ENCODE assay signal across 34 cellular contexts in genomic region chr5:170087168-170087817, GRCh38. TPM values are rescaled to one million over a fixed set of nuclear protein-coding genes. Genes with fewer than 3 reads are reported as not detected.
"Had no signal": no experiment of that assay in that cellular context is flagged by ENCODE, and none has a peak within 500 bp of the region (broad histone marks: within the 10 kb centered on the region; RNA-seq: fewer than 3 reads in every experiment).

No MANE protein-coding gene starts in this region.

- ATAC-seq: activated CD8-positive, alpha-beta T cell treated with anti-CD3 and anti-CD28 coated beads for 36 hours; Panc1; Right ventricle myocardium inferior; T-cell had no signal

- H3K27ac Mint-ChIP-seq: activated CD8-positive, alpha-beta T cell treated with anti-CD3 and anti-CD28 coated beads for 36 hours; activated naive CD8-positive, alpha-beta T cell; activated T-helper 1 cell treated with anti-CD3 and anti-CD28 coated beads, Interleukin-12 subunit alpha, Interleukin-12 subunit beta, Interleukin-2, Interleukin-4 antibody, amounts not matched to agents 30 ng/mL and 10 ng/mL and 1 ng/mL, durations not matched to agents 14 hours and 24 hours and 36 hours; brain; T-cell had no signal

- H3K4me1 Mint-ChIP-seq: brain, T-cell had no signal

- H3K4me3 Mint-ChIP-seq: activated CD8-positive, alpha-beta T cell treated with anti-CD3 and anti-CD28 coated beads for 36 hours; activated naive CD8-positive, alpha-beta T cell; activated T-helper 1 cell treated with anti-CD3 and anti-CD28 coated beads, Interleukin-12 subunit alpha, Interleukin-12 subunit beta, Interleukin-2, Interleukin-4 antibody, amounts not matched to agents 30 ng/mL and 10 ng/mL and 1 ng/mL, durations not matched to agents 14 hours and 24 hours and 36 hours; brain; T-cell had no signal

- H3K36me3 Mint-ChIP-seq: brain had no signal

- H3K9me3 Mint-ChIP-seq: activated CD8-positive, alpha-beta T cell treated with anti-CD3 and anti-CD28 coated beads for 36 hours; activated T-helper 1 cell treated with anti-CD3 and anti-CD28 coated beads, Interleukin-12 subunit alpha, Interleukin-12 subunit beta, Interleukin-2, Interleukin-4 antibody, amounts not matched to agents 30 ng/mL and 10 ng/mL and 1 ng/mL, durations not matched to agents 14 hours and 24 hours and 36 hours had no signal

- H3K27me3 Mint-ChIP-seq: activated CD8-positive, alpha-beta T cell treated with anti-CD3 and anti-CD28 coated beads for 36 hours; activated naive CD8-positive, alpha-beta T cell; T-cell had no signal

- DNase-seq: activated CD4-positive, alpha-beta T cell treated with anti-CD3 and anti-CD28 coated beads for 4 hours; activated CD4-positive, CD25-positive, alpha-beta regulatory T cell; activated CD8-positive, alpha-beta memory T cell treated with anti-CD3 and anti-CD28 coated beads, Interleukin-2, amount 50 U/mL, for 48 hours; activated CD8-positive, alpha-beta T cell treated with anti-CD3 and anti-CD28 coated beads for 36 hours; activated effector memory CD4-positive, alpha-beta T cell treated with Interleukin-2 at 50 U/mL for 16 hours; activated naive CD4-positive, alpha-beta T cell treated with Interleukin-2 at 50 U/mL for 16 hours; activated T-cell treated with anti-CD3 and anti-CD28 coated beads, Interleukin-2, amount 50 U/mL, for 1 hour; amygdala; cerebellar nuclear complex; IMR-90; KG1; NCI-H1092; NCI-H1417 treated with DMSO at 0.1 percent for 48 hours; NCI-H1694; NCI-H2029; NCI-H2107; NCI-H2171 treated with DMSO at 0.1 percent for 48 hours; NCI-H226; NCI-H526 treated with DMSO at 0.1 percent for 48 hours; NCI-H82; RPMI8226; T-cell had no signal

RNA-seq across cellular contexts. Expression of gene FOXI1, which starts 18.4 kb away (rescaled TPM):
- total RNA-seq: activated CD8-positive, alpha-beta T cell treated with anti-CD3 and anti-CD28 coated beads for 36 hours; activated T-helper 1 cell treated with anti-CD3 and anti-CD28 coated beads, Interleukin-12 subunit alpha, Interleukin-12 subunit beta, Interleukin-2, Interleukin-4 antibody, amounts not matched to agents 30 ng/mL and 10 ng/mL and 1 ng/mL, durations not matched to agents 14 hours and 24 hours and 36 hours; astrocyte; cardiac muscle cell; IMR-90; LHCN-M2; M059J; NCI-H460; OCI-LY7; Right ventricle myocardium inferior; T-helper 2 cell treated with Interferon-gamma antibody and Interleukin-4, amounts not matched to agents 100 ng/mL and 5 ng/mL, for 36 hours had no signal
